Comparison of ENCODE assay signal across 9 cellular contexts in genomic region chr22:41479671-41480396, GRCh38. TPM values are rescaled to one million over a fixed set of nuclear protein-coding genes. Genes with fewer than 3 reads are reported as not detected.
DNase-seq lines count a peak whose midpoint lies in the region; ATAC-seq lines count a peak whose summit lies in the region.
"Had no signal": no experiment of that assay in that cellular context is flagged by ENCODE, and none has a peak within 500 bp of the region (broad histone marks: within the 10 kb centered on the region; RNA-seq: fewer than 3 reads in every experiment).

No MANE protein-coding gene starts in this region.

- peaks cover 13% of the 10 kb centered on the region for H3K4me1 Mint-ChIP-seq in activated T-helper 17 cell treated with anti-CD3 and anti-CD28 coated beads, Interleukin-2, amount 50 U/mL, for 72 hours

- H3K4me3 ChIP-seq in right cardiac atrium (ENCODE audit: low read length), result no peak overlapping the region
- no peak overlapping the region for H3K4me3 ChIP-seq in skeletal muscle satellite cell (ENCODE audit: low read length)

- no peaks in the 10 kb centered on the region for H3K9me3 Mint-ChIP-seq in activated T-helper 17 cell treated with anti-CD3 and anti-CD28 coated beads, Interleukin-2, amount 50 U/mL, for 72 hours

- H3K36me3 ChIP-seq in skeletal muscle satellite cell (ENCODE audit: insufficient read depth, low read length), result no peaks in the 10 kb centered on the region

- H3K4me3 Mint-ChIP-seq in activated T-helper 17 cell treated with anti-CD3 and anti-CD28 coated beads, Interleukin-2, amount 50 U/mL, for 72 hours, result no peak overlapping the region

- H3K4me2 ChIP-seq in skeletal muscle satellite cell (ENCODE audit: low read length), result peak overlapping the region; percentile 56

- H3K9ac ChIP-seq in skeletal muscle satellite cell (ENCODE audit: low read depth, low read length), result peak overlapping the region; percentile 53

- DNase-seq in G401 (ENCODE audit: low spot score) (peak; percentile 87), right cardiac atrium (no peak), MV-4-11 (lab: John Stamatoyannopoulos, UW) (no peak), NCI-H2029 treated with DMSO at 0.1 percent for 48 hours (lab: John Stamatoyannopoulos, UW) (no peak), NCI-H345 treated with DMSO at 0.1 percent for 48 hours (lab: John Stamatoyannopoulos, UW; ENCODE audit: unreplicated experiment) (no peak)
- DNase-seq: Kasumi-1 had no signal

- in situ Hi-C loops in G401 (cut with HindIII; ENCODE audit: low sequenced_read_pairs), result no loop called here

- H3K4me1 ChIP-seq in right cardiac atrium (ENCODE audit: control insufficient read depth, insufficient read depth, low read length) (peaks cover 16% of the 10 kb centered on the region), skeletal muscle satellite cell (ENCODE audit: control insufficient read depth, insufficient read depth, low read length) (peaks cover 47% of the 10 kb centered on the region)

- intact Hi-C loops in right cardiac atrium (cut with DNase I), result no loop called here

- peaks cover 9% of the 10 kb centered on the region for H3K36me3 Mint-ChIP-seq in activated T-helper 17 cell treated with anti-CD3 and anti-CD28 coated beads, Interleukin-2, amount 50 U/mL, for 72 hours (ENCODE audit: low read depth)

- H3K27ac Mint-ChIP-seq in activated T-helper 17 cell treated with anti-CD3 and anti-CD28 coated beads, Interleukin-2, amount 50 U/mL, for 72 hours, result peak overlapping the region; percentile 79

- H3K9me3 ChIP-seq in right cardiac atrium (ENCODE audit: control insufficient read depth, low read length), result no peaks in the 10 kb centered on the region
- no peaks in the 10 kb centered on the region for H3K9me3 ChIP-seq in skeletal muscle satellite cell (replicated peaks; ENCODE audit: low read length)

- H3K27me3 ChIP-seq in right cardiac atrium (ENCODE audit: control insufficient read depth, insufficient read depth) (no peaks in the 10 kb centered on the region), skeletal muscle satellite cell (ENCODE audit: control insufficient read depth, insufficient read depth, low read length) (no peaks in the 10 kb centered on the region)

- no peaks in the 10 kb centered on the region for H3K27me3 Mint-ChIP-seq in activated T-helper 17 cell treated with anti-CD3 and anti-CD28 coated beads, Interleukin-2, amount 50 U/mL, for 72 hours

- WGBS in right cardiac atrium, result 60% methylated on average over 6 of the region's 6 CpGs

- no peak for ATAC-seq in activated T-helper 17 cell treated with anti-CD3 and anti-CD28 coated beads, Interleukin-2, amount 50 U/mL, for 72 hours (replicated peaks)
- ATAC-seq in right cardiac atrium (peak; percentile 4 to 5), GM18511 (IDR thresholded peaks at IDR 0.05; ENCODE audit: unreplicated experiment) (no peak)

- H3K27ac ChIP-seq in right cardiac atrium (ENCODE audit: low read length), result peak overlapping the region; percentile 73

RNA-seq across cellular contexts. Expression of gene ACO2, which starts 10.9 kb away (rescaled TPM):
- 171 and 184 TPM in 2 replicates for total RNA-seq in G401 (2014; rRNA removed; shearing (Covaris generic))
- 100 to 1,000 TPM in 1 of 2 donors, 10 to 100 TPM in 1; 67.8 to 106 TPM for total RNA-seq in activated T-helper 17 cell treated with anti-CD3 and anti-CD28 coated beads, Interleukin-2, amount 50 U/mL, for 72 hours
- 100 to 1,000 TPM; 532 to 611 (median 544) TPM for total RNA-seq in right cardiac atrium
- polyA plus RNA-seq in right cardiac atrium, result 471 TPM
- 73.8 and 74.8 TPM in 2 replicates for total RNA-seq in skeletal muscle satellite cell (2012; rRNA removed)

RNA-seq across cellular contexts. Expression of gene PHF5A, which starts 11.3 kb away (rescaled TPM):
- total RNA-seq in G401 (2014; rRNA removed; shearing (Covaris generic)), result 133 and 134 TPM in 2 replicates
- 10 to 100 TPM; 34.3 to 92.0 TPM for total RNA-seq in activated T-helper 17 cell treated with anti-CD3 and anti-CD28 coated beads, Interleukin-2, amount 50 U/mL, for 72 hours
- 10 to 100 TPM; 22.4 to 26.0 (median 25.0) TPM for total RNA-seq in right cardiac atrium
- 34.6 TPM for polyA plus RNA-seq in right cardiac atrium
- total RNA-seq in skeletal muscle satellite cell (2012; rRNA removed), result 53.2 and 54.4 TPM in 2 replicates

RNA-seq across cellular contexts. Expression of gene TOB2, which starts 33.2 kb away (rescaled TPM):
- total RNA-seq in G401 (2014; rRNA removed; shearing (Covaris generic)), result 33.3 and 34.4 TPM in 2 replicates
- 10 to 100 TPM; 38.5 to 40.8 TPM for total RNA-seq in activated T-helper 17 cell treated with anti-CD3 and anti-CD28 coated beads, Interleukin-2, amount 50 U/mL, for 72 hours
- 10 to 100 TPM; 52.3 to 72.7 (median 69.4) TPM for total RNA-seq in right cardiac atrium
- polyA plus RNA-seq in right cardiac atrium, result 39.4 TPM
- 27.6 and 28.6 TPM in 2 replicates for total RNA-seq in skeletal muscle satellite cell (2012; rRNA removed)

Comparison
In these comparisons a context has a peak if more than half of its experiments do, and no peak if none do; other contexts are left out.
1. ATAC-seq: peak in right cardiac atrium (2 of 2); none in activated T-helper 17 cell treated with anti-CD3 and anti-CD28 coated beads, Interleukin-2, amount 50 U/mL, for 72 hours (single experiment) and GM18511 (single experiment).